Comparison of ENCODE assay signal across 7 cellular contexts in genomic region chr17:75270966-75271232, GRCh38. TPM values are rescaled to one million over a fixed set of nuclear protein-coding genes. Genes with fewer than 3 reads are reported as not detected.
A peak's percentile ranks its signal among the peaks of the same experiment; 100 is the strongest.
DNase-seq lines count a peak whose midpoint lies in the region; ATAC-seq and TF ChIP-seq lines count a peak whose summit lies in the region.

Gene MIF4GD, minus strand, starts transcription at chr17:75271231. Its CDS starts 1,036 bp downstream, at chr17:75270195.

- intact Hi-C loops in esophagus muscularis mucosa (cut with DNase I) = loop anchor here (5.0 kb wide), 1 partner anchor 136 kb away; the partner anchor contains the start of gene GRB2

- peaks cover 27 to 57% (median 43%) of the 10 kb centered on the region in 4 donors for H3K4me1 ChIP-seq in esophagus muscularis mucosa
- H3K4me1 ChIP-seq in neural progenitor cell = peaks cover 4% of the 10 kb centered on the region

- H3K79me2 ChIP-seq in neural progenitor cell (ENCODE audit: low read depth) = no peaks in the 10 kb centered on the region

- H3K27ac ChIP-seq in esophagus muscularis mucosa (replicated peaks in 1 of 4) (peak within 1 kb of the TSS; percentile 96 to 98 (median 97)), neural progenitor cell (no peak within 1 kb of the TSS)

- H3K27me3 ChIP-seq in esophagus muscularis mucosa (peaks cover 0 to 4% (median 0%) of the 10 kb centered on the region in 4 donors), neural progenitor cell (peaks cover 8% of the 10 kb centered on the region)

- H3K4me2 ChIP-seq in neural progenitor cell = peak within 1 kb of the TSS; percentile 99

- no peak for TF ChIP-seq EP300 in esophagus muscularis mucosa (IDR thresholded peaks at IDR 0.05)

- ATAC-seq in GM21825 (IDR thresholded peaks at IDR 0.05; ENCODE audit: unreplicated experiment) (peak; percentile 18), HG02759 (IDR thresholded peaks at IDR 0.05; ENCODE audit: unreplicated experiment) (no peak)

- H3K9me3 ChIP-seq in esophagus muscularis mucosa = no peaks in the 10 kb centered on the region
- no peaks in the 10 kb centered on the region for H3K9me3 ChIP-seq in neural progenitor cell (ENCODE audit: low read depth)

- in situ Hi-C loops in SK-MEL-5 (cut with HindIII; ENCODE audit: low pct_unique_long_range_greater_than_20kb, low sequenced_read_pairs) = no loop called here

- peaks cover 12% of the 10 kb centered on the region for H3K4me1 Mint-ChIP-seq in neural progenitor cell

- peaks cover 10% of the 10 kb centered on the region for H3K36me3 Mint-ChIP-seq in neural progenitor cell

- peak within 1 kb of the TSS; percentile 98 for H2AFZ ChIP-seq in neural progenitor cell (replicated peaks)

- peaks cover 36% of the 10 kb centered on the region for H3F3A ChIP-seq in neural progenitor cell (ENCODE audit: low read depth)

- DNase-seq in SK-MEL-5 (ENCODE audit: low read depth, low spot score) (no peak), esophagus muscularis mucosa (ENCODE audit: extremely low spot score) (no peak), neural progenitor cell (ENCODE audit: low spot score) (no peak), AG20443 (ENCODE audit: low spot score) (no peak), SHP77 treated with DMSO at 0.1 percent for 48 hours (lab: John Stamatoyannopoulos, UW) (no peak)

- H3K4me3 Mint-ChIP-seq in neural progenitor cell = peak within 1 kb of the TSS; percentile 90

- no peak for TF ChIP-seq CTCF in esophagus muscularis mucosa (IDR thresholded peaks at IDR 0.05)
- no peak for TF ChIP-seq CTCF in neural progenitor cell (IDR thresholded peaks at IDR 0.05)

- no peaks in the 10 kb centered on the region for H4K20me1 ChIP-seq in neural progenitor cell (ENCODE audit: low read depth)

- peak within 1 kb of the TSS; percentile 82 for H3K9ac ChIP-seq in neural progenitor cell

- H3K36me3 ChIP-seq in esophagus muscularis mucosa (peaks cover 6 to 25% (median 15%) of the 10 kb centered on the region in 4 donors), neural progenitor cell (no peaks in the 10 kb centered on the region)

- peak within 1 kb of the TSS; percentile 88 to 90 (median 90) for H3K4me3 ChIP-seq in esophagus muscularis mucosa
- H3K4me3 ChIP-seq in neural progenitor cell = peak within 1 kb of the TSS; percentile 98

- TF ChIP-seq POLR2A in esophagus muscularis mucosa (IDR thresholded peaks at IDR 0.05; ENCODE audit: low read depth) = peak; percentile 49

- peaks cover 8% of the 10 kb centered on the region for H3K27me3 Mint-ChIP-seq in neural progenitor cell (ENCODE audit: insufficient read depth, low read depth)

- H3K27ac Mint-ChIP-seq in neural progenitor cell = no peak within 1 kb of the TSS

- WGBS in esophagus muscularis mucosa = 1% methylated on average over 14 of the region's 39 CpGs

- no peaks in the 10 kb centered on the region for H3K9me3 Mint-ChIP-seq in neural progenitor cell

RNA-seq across cellular contexts. Expression of gene MIF4GD, which starts in this region (rescaled TPM):
- total RNA-seq in SK-MEL-5 (2014; rRNA removed; shearing (Covaris generic)) = 20.8 and 22.9 TPM in 2 replicates
- polyA plus RNA-seq in SK-MEL-5 (2015; cell fraction: cytosol; rRNA removed) = 53.3 and 57.8 TPM in 2 replicates
- 37.8 and 52.5 TPM in 2 replicates for polyA plus RNA-seq in SK-MEL-5 (2015; cell fraction: nucleus; rRNA removed)
- 10 to 100 TPM; 42.4 to 52.0 (median 44.8) TPM for total RNA-seq in esophagus muscularis mucosa
- 17.7 and 27.5 TPM in 2 replicates for total RNA-seq in neural progenitor cell (ENCODE audit: low replicate concordance)
